Comparison of ENCODE assay signal across 6 cellular contexts in genomic region chr9:136438548-136438908, GRCh38. TPM values are rescaled to one million over a fixed set of nuclear protein-coding genes. Genes with fewer than 3 reads are reported as not detected.
DNase-seq lines count a peak whose midpoint lies in the region; ATAC-seq and TF ChIP-seq lines count a peak whose summit lies in the region.

No MANE protein-coding gene starts in this region.

- H3K9me3 ChIP-seq in ascending aorta (no peaks in the 10 kb centered on the region), muscle layer of duodenum (ENCODE audit: control insufficient read depth in 1 of 2, low read length in 2 of 2) (no peaks in the 10 kb centered on the region)

- peak; percentile 7 to 8 for DNase-seq in stimulated activated CD4-positive, alpha-beta T cell treated with anti-CD3 and anti-CD28 coated beads, Interleukin-4, amount 100 ng/mL, for 48 hours (ENCODE audit: low read depth in 2 of 2)
- no peak for DNase-seq in stimulated activated CD4-positive, alpha-beta T cell treated with anti-CD3 and anti-CD28 coated beads, Interleukin-4, amount 100 ng/mL, for 1 hour
- no peak for DNase-seq in ascending aorta (ENCODE audit: low spot score in 2 of 2)

- intact Hi-C loops in ascending aorta (cut with DNase I): loop anchor here (2.0 kb wide), 3 partner anchors 14 to 44 kb away; partner anchors contain the start of genes ENTR1, PMPCA and SEC16A

- no peak for TF ChIP-seq CTCF in ascending aorta (IDR thresholded peaks at IDR 0.05)

- H3K4me3 ChIP-seq in ascending aorta (peak overlapping the region; percentile 83 to 86), muscle layer of duodenum (ENCODE audit: low read depth in 1 of 2, low read length in 2 of 2) (peak overlapping the region; percentile 72 to 93)

- ATAC-seq in HG03378 (IDR thresholded peaks at IDR 0.05; ENCODE audit: unreplicated experiment): no peak
- no peak for ATAC-seq in HG03025 (IDR thresholded peaks at IDR 0.05; ENCODE audit: low FRiP score, unreplicated experiment)

- H3K27me3 ChIP-seq in ascending aorta: no peaks in the 10 kb centered on the region
- H3K27me3 ChIP-seq in muscle layer of duodenum (ENCODE audit: low read depth, low read length): no peaks in the 10 kb centered on the region

- H3K27ac ChIP-seq in ascending aorta: no peak overlapping the region
- no peak overlapping the region for H3K27ac ChIP-seq in muscle layer of duodenum (ENCODE audit: low read length)

- H3K36me3 ChIP-seq in ascending aorta (peaks cover 26 to 39% of the 10 kb centered on the region in 2 donors), muscle layer of duodenum (ENCODE audit: control insufficient read depth in 1 of 2, insufficient read depth in 2 of 2, low read length in 2 of 2) (peaks cover 25 to 33% of the 10 kb centered on the region in 2 donors)

- peaks cover 14 to 15% of the 10 kb centered on the region in 2 donors for H3K4me1 ChIP-seq in ascending aorta
- peaks cover 8 to 42% of the 10 kb centered on the region in 2 donors for H3K4me1 ChIP-seq in muscle layer of duodenum (ENCODE audit: control insufficient read depth in 1 of 2, insufficient read depth in 2 of 2, low read length in 2 of 2)

RNA-seq across cellular contexts. Expression of gene INPP5E, which starts 1.1 kb away (rescaled TPM):
- total RNA-seq in ascending aorta: 20.2 TPM

RNA-seq across cellular contexts. Expression of gene PMPCA, which starts 28.1 kb away (rescaled TPM):
- 69.1 TPM for total RNA-seq in ascending aorta

RNA-seq across cellular contexts. Expression of gene ENTR1, which starts 28.1 kb away (rescaled TPM):
- total RNA-seq in ascending aorta: 27.7 TPM

RNA-seq across cellular contexts. Expression of gene SNAPC4, which starts 38.6 kb away (rescaled TPM):
- 9.4 TPM for total RNA-seq in ascending aorta

RNA-seq across cellular contexts. Expression of gene SEC16A, which starts 44.3 kb away (rescaled TPM):
- total RNA-seq in ascending aorta: 66.1 TPM

Comparison
In these comparisons a context has a peak if more than half of its experiments do, and no peak if none do; other contexts are left out.
1. DNase-seq: peak in stimulated activated CD4-positive, alpha-beta T cell treated with anti-CD3 and anti-CD28 coated beads, Interleukin-4, amount 100 ng/mL, for 48 hours (2 of 2); none in stimulated activated CD4-positive, alpha-beta T cell treated with anti-CD3 and anti-CD28 coated beads, Interleukin-4, amount 100 ng/mL, for 1 hour (single experiment) and ascending aorta (0 of 2).